In genomic region chr2:14773696-14774095, GRCh38 we compare ENCODE assay signal across 15 cellular contexts.
DNase-seq lines count a peak whose midpoint lies in the region; ATAC-seq and TF ChIP-seq lines count a peak whose summit lies in the region.
"Had no signal": no experiment of that assay in that cellular context is flagged by ENCODE, and none has a peak within 500 bp of the region (broad histone marks: within the 10 kb centered on the region; RNA-seq: fewer than 3 reads in every experiment).

No MANE protein-coding gene starts in this region.

- TF ChIP-seq CTCF in AG10803 (conservative IDR thresholded peaks at IDR 0.05; ENCODE audit: low read length) (no peak), WERI-Rb-1 (IDR thresholded peaks at IDR 0.05; ENCODE audit: low read depth, low read length) (no peak)

- no peak for ATAC-seq in GM21576 (IDR thresholded peaks at IDR 0.05; ENCODE audit: unreplicated experiment)
- no peak for ATAC-seq in HG02588 (IDR thresholded peaks at IDR 0.05; ENCODE audit: unreplicated experiment)
- no peak for ATAC-seq in HG03135 (IDR thresholded peaks at IDR 0.05; ENCODE audit: unreplicated experiment)
- ATAC-seq: HCT116 had no signal

- H3K27me3 ChIP-seq in WERI-Rb-1 (ENCODE audit: insufficient read depth, low read depth, severe bottlenecking): no peaks in the 10 kb centered on the region

- H3K4me3 ChIP-seq in AG10803 (ENCODE audit: low read length): no peak overlapping the region
- H3K4me3 ChIP-seq in WERI-Rb-1 (ENCODE audit: low read depth, low read length): no peak overlapping the region

- H3K27ac ChIP-seq in WERI-Rb-1: peak overlapping the region; percentile 1; the same call in 1 of the 2 replicates
- H3K27ac ChIP-seq: C4-2B had no signal

- no peaks in the 10 kb centered on the region for H3K9me3 ChIP-seq in WERI-Rb-1 (ENCODE audit: severe bottlenecking)
- H3K9me3 ChIP-seq: BE2C had no signal

- no peaks in the 10 kb centered on the region for H3K36me3 ChIP-seq in WERI-Rb-1
- H3K36me3 ChIP-seq: BE2C had no signal

- peak; percentile 73 for DNase-seq in AG10803 (ENCODE audit: low read depth)
- no peak for DNase-seq in WERI-Rb-1
- DNase-seq in fibroblast of peridontal ligament (ENCODE audit: extremely low read depth): peak; percentile 55
- DNase-seq in non-pigmented ciliary epithelial cell (ENCODE audit: low read depth): peak; percentile 18
- DNase-seq in hippocampal formation (lab: John Stamatoyannopoulos, UW): no peak
- DNase-seq: ACHN; BE2C; CD4-positive, alpha-beta memory T cell; DMS79; EL had no signal

Comparison
In these comparisons a context has a peak if more than half of its experiments do, and no peak if none do; other contexts are left out.
1. DNase-seq: peak in AG10803 (single experiment), fibroblast of peridontal ligament (single experiment) and non-pigmented ciliary epithelial cell (single experiment); none in WERI-Rb-1 (single experiment) and hippocampal formation (0 of 2).